Comparison of ENCODE assay signal across 1 cellular context in the genomic region with DNA sequence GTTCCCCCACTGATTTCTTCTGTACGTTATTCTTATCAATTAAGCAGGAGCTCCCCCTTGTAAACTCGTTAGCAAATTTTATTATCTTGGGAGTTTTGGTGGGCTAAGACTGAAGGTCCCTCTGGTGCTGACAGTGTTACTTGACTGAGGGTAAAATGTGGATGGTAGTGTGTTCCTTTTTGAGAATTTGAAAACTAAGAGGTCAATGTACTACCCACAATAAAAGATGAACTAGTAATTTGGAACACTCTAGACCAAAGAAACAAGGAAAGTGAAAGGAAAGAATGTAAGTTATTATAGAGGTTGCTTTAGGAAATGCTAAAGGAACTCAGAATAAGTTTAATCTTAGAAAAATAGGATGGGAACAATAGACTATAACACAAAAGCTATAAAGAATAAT.
TF ChIP-seq lines count a peak whose summit lies in the region.

No MANE protein-coding gene starts in this region.

TF ChIP-seq in K562, 482 proteins besides CTCF, POLR2A, EP300 and RAD21:
- no peak for TF ChIP-seq ELF1 (tag; IDR thresholded peaks at IDR 0.05)
- TF ChIP-seq TCF3 (CRISPR knock-in tag; IDR thresholded peaks at IDR 0.05), result no peak
- no peak for TF ChIP-seq NUFIP1 (IDR thresholded peaks at IDR 0.05; ENCODE audit: partially characterized antibody)
- TF ChIP-seq CBX2 (IDR thresholded peaks at IDR 0.05; ENCODE audit: insufficient read depth, low read length, poor library complexity, severe bottlenecking), result no peak
- no peak for TF ChIP-seq ZNF280A (IDR thresholded peaks at IDR 0.05; ENCODE audit: low read depth, partially characterized antibody)
- TF ChIP-seq REST (CRISPR knock-in tag; IDR thresholded peaks at IDR 0.05; ENCODE audit: low read depth), result no peak
- no peak for TF ChIP-seq SMARCB1 (IDR thresholded peaks at IDR 0.05; ENCODE audit: insufficient read length, low read depth)
- no peak for TF ChIP-seq CHD2 (IDR thresholded peaks at IDR 0.05; ENCODE audit: low read depth, low read length)
- TF ChIP-seq ZNF384 (IDR thresholded peaks at IDR 0.05; ENCODE audit: low read depth, low read length), result 0 out of 2 replicates have a peak, but pooled peaks have one; percentile 21
- TF ChIP-seq RBM25 (IDR thresholded peaks at IDR 0.05; ENCODE audit: low read depth, low read length, severe bottlenecking), result no peak
- no peak for TF ChIP-seq ZC3H4 (CRISPR knock-in tag; IDR thresholded peaks at IDR 0.05; ENCODE audit: borderline replicate concordance)
- TF ChIP-seq MBD1 (CRISPR knock-in tag; IDR thresholded peaks at IDR 0.05), result no peak
- no peak for TF ChIP-seq NR2C2 (CRISPR knock-in tag; IDR thresholded peaks at IDR 0.05)
- TF ChIP-seq NR2C2 (tag; IDR thresholded peaks at IDR 0.05), result 0 out of 2 replicates have a peak, but pooled peaks have one; percentile 4
- TF ChIP-seq RFX7 (CRISPR knock-in tag; IDR thresholded peaks at IDR 0.05), result no peak
- TF ChIP-seq EGR1 (conservative IDR thresholded peaks at IDR 0.05), result no peak
- TF ChIP-seq YY1 (IDR thresholded peaks at IDR 0.05; ENCODE audit: borderline replicate concordance in 1 of 3, control insufficient read depth in 1 of 3, extremely low read depth in 1 of 3, insufficient read depth in 3 of 3, insufficient read length in 1 of 3, insufficient replicate concordance in 2 of 3, low read depth in 1 of 3, low read length in 2 of 3), result no peak
- TF ChIP-seq ETS1 (conservative IDR thresholded peaks at IDR 0.05; ENCODE audit: control insufficient read depth, low read depth, low read length), result no peak
TF ChIP-seq in K562: peak in this region for 2.
